Comparison of ENCODE assay signal across 24 cellular contexts in the genomic region with DNA sequence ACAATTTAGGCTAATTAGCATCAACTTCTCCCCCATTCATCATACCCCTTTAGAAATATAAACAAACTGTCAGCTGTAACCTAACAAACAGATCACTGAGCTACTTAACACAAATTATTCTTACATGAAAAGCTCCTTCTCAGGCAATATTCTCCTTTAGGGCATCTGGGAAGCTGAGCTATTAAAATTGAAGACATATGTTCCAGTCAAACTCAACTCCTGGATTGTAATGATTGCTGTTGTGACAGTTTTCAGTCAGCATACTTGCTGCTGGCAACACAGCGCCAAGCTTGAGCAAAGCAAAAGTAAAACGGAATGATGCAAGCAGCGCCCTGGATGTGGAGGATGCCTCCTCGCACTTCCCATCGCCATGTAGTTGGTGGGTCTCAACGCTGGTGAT.
DNase-seq lines count a peak whose midpoint lies in the region; ATAC-seq and TF ChIP-seq lines count a peak whose summit lies in the region.
"Had no signal": no experiment of that assay in that cellular context is flagged by ENCODE, and none has a peak within 500 bp of the region (broad histone marks: within the 10 kb centered on the region; RNA-seq: fewer than 3 reads in every experiment).

No MANE protein-coding gene starts in this region.

- ATAC-seq in T-cell (replicated peaks in 1 of 4) = no peak
- ATAC-seq: Right ventricle myocardium inferior; stimulated activated effector memory CD8-positive, alpha-beta T cell treated with anti-CD3 and anti-CD28 coated beads, Interleukin-12 subunit alpha, Interleukin-12 subunit beta, amount 100 ng/mL, for 72 hours had no signal

- H3K4me1 Mint-ChIP-seq in T-cell = no peaks in the 10 kb centered on the region
- H3K4me1 Mint-ChIP-seq: activated naive CD4-positive, alpha-beta T cell treated with anti-CD3 and anti-CD28 coated beads, Interleukin-2, amount 50 U/mL, for 24 hours; stimulated activated effector memory CD8-positive, alpha-beta T cell treated with anti-CD3 and anti-CD28 coated beads, Interleukin-12 subunit alpha, Interleukin-12 subunit beta, amount 100 ng/mL, for 72 hours had no signal

- no peaks in the 10 kb centered on the region for H3K9me3 ChIP-seq in HEK293 (ENCODE audit: control insufficient read depth, insufficient read depth, low read depth, low read length)
- H3K9me3 ChIP-seq in right atrium auricular region = no peaks in the 10 kb centered on the region
- H3K9me3 ChIP-seq: BLaER1 treated with 17β-estradiol and CSF1 and Interleukin-3, amounts not matched to agents 10 nM and 100 nM; breast epithelium; tibial nerve had no signal

- H3K27me3 Mint-ChIP-seq in T-cell = no peaks in the 10 kb centered on the region
- H3K27me3 Mint-ChIP-seq: activated naive CD4-positive, alpha-beta T cell treated with anti-CD3 and anti-CD28 coated beads, Interleukin-2, amount 50 U/mL, for 24 hours had no signal

- no peaks in the 10 kb centered on the region for H3K36me3 Mint-ChIP-seq in T-cell
- H3K36me3 Mint-ChIP-seq: activated naive CD4-positive, alpha-beta T cell treated with anti-CD3 and anti-CD28 coated beads, Interleukin-2, amount 50 U/mL, for 24 hours; stimulated activated effector memory CD8-positive, alpha-beta T cell treated with anti-CD3 and anti-CD28 coated beads, Interleukin-12 subunit alpha, Interleukin-12 subunit beta, amount 100 ng/mL, for 72 hours had no signal

- peak; percentile 26 for DNase-seq in AG20443 (ENCODE audit: low spot score)
- DNase-seq in NCI-H69 (lab: John Stamatoyannopoulos, UW) = peak; percentile 84
- peak; percentile 66 for DNase-seq in fibroblast of gingiva (ENCODE audit: low read depth)
- no peak for DNase-seq in right atrium auricular region (ENCODE audit: low spot score)
- DNase-seq in T-cell = no peak
- DNase-seq in DMS153 treated with DMSO at 0.1 percent for 48 hours (lab: John Stamatoyannopoulos, UW; ENCODE audit: unreplicated experiment) = no peak
- no peak for DNase-seq in cerebellar cortex (ENCODE audit: low spot score)
- DNase-seq: ACHN; activated CD4-positive, alpha-beta T cell treated with anti-CD3 and anti-CD28 coated beads for 4 hours; amygdala; KG1; MM.1S; NCI-H2171 treated with DMSO at 0.1 percent for 48 hours; NCI-H524 treated with DMSO at 0.1 percent for 48 hours; NK-92 treated with Interleukin-12 subunit alpha and Interleukin-12 subunit beta, amount 100 ng/mL, for 24 hours had no signal

- peaks cover 0 to 9% (median 4%) of the 10 kb centered on the region in 3 donors for H3K9me3 Mint-ChIP-seq in T-cell
- H3K9me3 Mint-ChIP-seq: activated naive CD4-positive, alpha-beta T cell treated with anti-CD3 and anti-CD28 coated beads, Interleukin-2, amount 50 U/mL, for 24 hours; nephron had no signal

- no peaks in the 10 kb centered on the region for H3K27me3 ChIP-seq in right atrium auricular region
- H3K27me3 ChIP-seq: BLaER1 treated with 17β-estradiol and CSF1 and Interleukin-3, amounts not matched to agents 10 nM and 100 nM; breast epithelium; tibial nerve had no signal

- no peak overlapping the region for H3K27ac Mint-ChIP-seq in T-cell
- H3K27ac Mint-ChIP-seq: activated naive CD4-positive, alpha-beta T cell treated with anti-CD3 and anti-CD28 coated beads, Interleukin-2, amount 50 U/mL, for 24 hours; stimulated activated effector memory CD8-positive, alpha-beta T cell treated with anti-CD3 and anti-CD28 coated beads, Interleukin-12 subunit alpha, Interleukin-12 subunit beta, amount 100 ng/mL, for 72 hours had no signal

- peak overlapping the region; percentile 19; the same call in 1 of the 2 replicates for H3K27ac ChIP-seq in HEK293 (ENCODE audit: extremely low read depth, low read depth, low read length)
- no peak overlapping the region for H3K27ac ChIP-seq in right atrium auricular region
- H3K27ac ChIP-seq: BLaER1 treated with 17β-estradiol and CSF1 and Interleukin-3, amounts not matched to agents 10 nM and 100 nM; breast epithelium; tibial nerve; VCaP had no signal

- POLR2A ChIA-PET in HEK293 (lab: Yijun Ruan, JAX) (no interaction called here), T-cell (lab: Charles Lee) (no interaction called here)

- H3K36me3 ChIP-seq in HEK293 (ENCODE audit: control insufficient read depth in 2 of 2, insufficient read depth in 1 of 2, low read length in 2 of 2) (no peaks in the 10 kb centered on the region), right atrium auricular region (no peaks in the 10 kb centered on the region)
- H3K36me3 ChIP-seq: BLaER1 treated with 17β-estradiol and CSF1 and Interleukin-3, amounts not matched to agents 10 nM and 100 nM; breast epithelium; tibial nerve had no signal

- H3K4me1 ChIP-seq in HEK293 (ENCODE audit: control insufficient read depth, insufficient read depth, low read length) = peaks cover 25% of the 10 kb centered on the region; the same call in 1 of the 2 replicates
- H3K4me1 ChIP-seq in right atrium auricular region = no peaks in the 10 kb centered on the region
- H3K4me1 ChIP-seq: BLaER1 treated with 17β-estradiol and CSF1 and Interleukin-3, amounts not matched to agents 10 nM and 100 nM; breast epithelium; tibial nerve had no signal

- TF ChIP-seq CTCF in HEK293 (tag by site-specific recombination; IDR thresholded peaks at IDR 0.05) (no peak), right atrium auricular region (IDR thresholded peaks at IDR 0.05) (no peak)

- H3K4me3 Mint-ChIP-seq in T-cell = no peak overlapping the region
- H3K4me3 Mint-ChIP-seq: activated naive CD4-positive, alpha-beta T cell treated with anti-CD3 and anti-CD28 coated beads, Interleukin-2, amount 50 U/mL, for 24 hours; nephron; stimulated activated effector memory CD8-positive, alpha-beta T cell treated with anti-CD3 and anti-CD28 coated beads, Interleukin-12 subunit alpha, Interleukin-12 subunit beta, amount 100 ng/mL, for 72 hours had no signal

- CTCF ChIA-PET in HEK293 (lab: Yijun Ruan, JAX) (interaction anchor here (0.7 to 2.0 kb wide), 3 partner anchors 27 to 60 kb away, joined by 3 to 4 read pairs (median 3); no protein-coding TSS in a partner anchor), T-cell (lab: Charles Lee) (no interaction called here)

- H3K4me3 ChIP-seq in HEK293 (ENCODE audit: low read depth, low read length) = no peak overlapping the region
- no peak overlapping the region for H3K4me3 ChIP-seq in right atrium auricular region
- H3K4me3 ChIP-seq: BLaER1 treated with 17β-estradiol and CSF1 and Interleukin-3, amounts not matched to agents 10 nM and 100 nM; breast epithelium; tibial nerve had no signal

TF ChIP-seq in HEK293, 187 proteins besides CTCF, POLR2A, EP300 and RAD21:
- TF ChIP-seq ZBTB17 (tag by site-specific recombination; IDR thresholded peaks at IDR 0.05) = 0 out of 2 replicates have a peak, but pooled peaks have one; percentile 18
- peak; percentile 80 for TF ChIP-seq ZNF843 (tag by site-specific recombination; IDR thresholded peaks at IDR 0.05)
- TF ChIP-seq OSR2 (tag by site-specific recombination; IDR thresholded peaks at IDR 0.05) = peak; percentile 48; the same call in 1 of the 2 replicates
- TF ChIP-seq, protein P1, sequence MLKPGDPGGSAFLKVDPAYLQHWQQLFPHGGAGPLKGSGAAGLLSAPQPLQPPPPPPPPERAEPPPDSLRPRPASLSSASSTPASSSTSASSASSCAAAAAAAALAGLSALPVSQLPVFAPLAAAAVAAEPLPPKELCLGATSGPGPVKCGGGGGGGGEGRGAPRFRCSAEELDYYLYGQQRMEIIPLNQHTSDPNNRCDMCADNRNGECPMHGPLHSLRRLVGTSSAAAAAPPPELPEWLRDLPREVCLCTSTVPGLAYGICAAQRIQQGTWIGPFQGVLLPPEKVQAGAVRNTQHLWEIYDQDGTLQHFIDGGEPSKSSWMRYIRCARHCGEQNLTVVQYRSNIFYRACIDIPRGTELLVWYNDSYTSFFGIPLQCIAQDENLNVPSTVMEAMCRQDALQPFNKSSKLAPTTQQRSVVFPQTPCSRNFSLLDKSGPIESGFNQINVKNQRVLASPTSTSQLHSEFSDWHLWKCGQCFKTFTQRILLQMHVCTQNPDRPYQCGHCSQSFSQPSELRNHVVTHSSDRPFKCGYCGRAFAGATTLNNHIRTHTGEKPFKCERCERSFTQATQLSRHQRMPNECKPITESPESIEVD (tag by site-specific recombination; IDR thresholded peaks at IDR 0.05) = peak; percentile 81
- TF ChIP-seq FEZF1 (tag by site-specific recombination; IDR thresholded peaks at IDR 0.05) = peak; percentile 53; the same call in 1 of the 2 replicates
- TF ChIP-seq KLF10 (tag by site-specific recombination; IDR thresholded peaks at IDR 0.05) = no peak
- no peak for TF ChIP-seq ZBTB7A (tag by site-specific recombination; IDR thresholded peaks at IDR 0.05; ENCODE audit: low read depth)
TF ChIP-seq in HEK293: peak in this region for 5.

Comparison
In these comparisons a context has a peak if more than half of its experiments do, and no peak if none do; other contexts are left out.
1. DNase-seq: peak in AG20443 (single experiment), NCI-H69 (single experiment) and fibroblast of gingiva (single experiment); none in right atrium auricular region (single experiment), T-cell (0 of 34), DMS153 treated with DMSO at 0.1 percent for 48 hours (single experiment) and cerebellar cortex (single experiment).